Comparison of ENCODE assay signal across 9 cellular contexts in genomic region chr2:232940724-232941123, GRCh38.
"Had no signal": no experiment of that assay in that cellular context is flagged by ENCODE, and none has a peak within 500 bp of the region (broad histone marks: within the 10 kb centered on the region; RNA-seq: fewer than 3 reads in every experiment).

No MANE protein-coding gene starts in this region.

- H3K27ac ChIP-seq: HL-60, KMS-11 had no signal

- ATAC-seq: HepG2, K562 had no signal

- H3K4me3 ChIP-seq: K562 had no signal

- H3K9ac ChIP-seq: KMS-11 had no signal

- H3K27ac Mint-ChIP-seq: IgD-negative memory B cell had no signal

- H3K4me2 ChIP-seq: KMS-11 had no signal

- DNase-seq: IMR-90, Karpas-422, KBM-7, KG1 had no signal
